8 cellular contexts compared by ENCODE assay signal in genomic region chr5:172881691-172882370, GRCh38. TPM values are rescaled to one million over a fixed set of nuclear protein-coding genes. Genes with fewer than 3 reads are reported as not detected.
A peak's percentile ranks its signal among the peaks of the same experiment; 100 is the strongest.
DNase-seq lines count a peak whose midpoint lies in the region; ATAC-seq lines count a peak whose summit lies in the region.

No MANE protein-coding gene starts in this region.

- no peak overlapping the region for H3K4me3 ChIP-seq in mesenchymal stem cell (ENCODE audit: insufficient read depth in 1 of 2, low read depth in 1 of 2, low read length in 2 of 2)

- no peak overlapping the region for H3K14ac ChIP-seq in mesenchymal stem cell (ENCODE audit: low read length in 2 of 2)

- peak overlapping the region; percentile 35 for H2BK120ac ChIP-seq in mesenchymal stem cell (ENCODE audit: low read depth, low read length)

- WGBS in mesenchymal stem cell: 53% methylated on average over 7 of the region's 8 CpGs

- H3K9ac ChIP-seq in mesenchymal stem cell (ENCODE audit: low read length): peak overlapping the region; percentile 34

- no peak overlapping the region for H2AFZ ChIP-seq in mesenchymal stem cell (ENCODE audit: low read depth, low read length)

- peak overlapping the region in 1 of 2 experiments; percentile 31 for H2BK12ac ChIP-seq in mesenchymal stem cell (ENCODE audit: low read length in 2 of 2)

- no peak overlapping the region for H2BK15ac ChIP-seq in mesenchymal stem cell (ENCODE audit: low read depth, poor library complexity, severe bottlenecking)

- H3K23ac ChIP-seq in mesenchymal stem cell (ENCODE audit: low read length in 2 of 2): no peak overlapping the region

- DNase-seq in Right ventricle myocardium superior (peak; percentile 38), cardiac septum (ENCODE audit: low spot score) (no peak), mesenchymal stem cell (peak; percentile 93), OCI-M2 (lab: John Stamatoyannopoulos, UW; ENCODE audit: unreplicated experiment) (no peak), SKM-1 treated with dmso at 0.1 percent for 144 hours (lab: John Stamatoyannopoulos, UW; ENCODE audit: unreplicated experiment) (no peak)
- peak; percentile 38 to 43 for DNase-seq in activated T-cell treated with anti-CD3 and anti-CD28 coated beads, Interleukin-2, amount 50 U/mL, for 48 hours
- no peak for DNase-seq in stimulated activated CD4-positive, alpha-beta T cell treated with anti-CD3 and anti-CD28 coated beads, Interleukin-2, amount 100 ng/mL, for 24 hours

- H3K4me1 ChIP-seq in mesenchymal stem cell (ENCODE audit: control insufficient read depth, insufficient read depth, low read depth, low read length): peaks cover 11% of the 10 kb centered on the region

- peak overlapping the region; percentile 47 for H2AK5ac ChIP-seq in mesenchymal stem cell (ENCODE audit: low read length, severe bottlenecking)

- peak overlapping the region; percentile 5 to 57 for H3K4ac ChIP-seq in mesenchymal stem cell (ENCODE audit: low read depth in 1 of 2, low read length in 2 of 2)

- no peak overlapping the region for H3K27ac ChIP-seq in mesenchymal stem cell (ENCODE audit: low read length, poor library complexity, severe bottlenecking)

- H4K91ac ChIP-seq in mesenchymal stem cell (ENCODE audit: low read length): peak overlapping the region; percentile 77

- no peaks in the 10 kb centered on the region for H3K27me3 ChIP-seq in mesenchymal stem cell (ENCODE audit: control insufficient read depth in 1 of 2, insufficient read depth in 1 of 2, low read length in 2 of 2)

- peak overlapping the region in 1 of 2 experiments; percentile 41 for H3K18ac ChIP-seq in mesenchymal stem cell (ENCODE audit: low read depth in 1 of 2, low read length in 2 of 2)

- intact Hi-C loops in Right ventricle myocardium superior (cut with DNase I): no loop called here
- intact Hi-C loops in cardiac septum (cut with DNase I): no loop called here

- ATAC-seq in Right ventricle myocardium superior (ENCODE audit: poor library complexity) (peak; percentile 13), HG03097 (IDR thresholded peaks at IDR 0.05; ENCODE audit: low FRiP score, unreplicated experiment) (peak; percentile 61)

- H3K36me3 ChIP-seq in mesenchymal stem cell (ENCODE audit: control insufficient read depth in 1 of 2, insufficient read depth in 2 of 2, low read depth in 1 of 2, low read length in 2 of 2): peaks cover 18 to 26% of the 10 kb centered on the region in 2 experiments

- no peaks in the 10 kb centered on the region for H3K9me3 ChIP-seq in mesenchymal stem cell (ENCODE audit: control insufficient read depth, low read length)

- no peak overlapping the region for H3K4me2 ChIP-seq in mesenchymal stem cell (ENCODE audit: low read length, poor library complexity, severe bottlenecking)

- no peak overlapping the region for H2BK5ac ChIP-seq in mesenchymal stem cell (ENCODE audit: low read depth, low read length, poor library complexity, severe bottlenecking)

- peaks cover 35% of the 10 kb centered on the region for H3K79me1 ChIP-seq in mesenchymal stem cell (replicated peaks; ENCODE audit: low read length, poor library complexity, severe bottlenecking)

- H4K8ac ChIP-seq in mesenchymal stem cell (ENCODE audit: low read length): peak overlapping the region; percentile 78

RNA-seq across cellular contexts. Expression of gene ERGIC1, which starts 47.8 kb away (rescaled TPM):
- total RNA-seq in Right ventricle myocardium superior (75.5 TPM), cardiac septum (76.9 TPM)
- 143 TPM for polyA plus RNA-seq in mesenchymal stem cell (2013, experiment 1 of 2)
- polyA plus RNA-seq in mesenchymal stem cell (2013, experiment 2 of 2): 140 TPM

Comparison
In these comparisons a context has a peak if more than half of its experiments do, and no peak if none do; other contexts are left out.
1. DNase-seq: peak in Right ventricle myocardium superior (single experiment), activated T-cell treated with anti-CD3 and anti-CD28 coated beads, Interleukin-2, amount 50 U/mL, for 48 hours (2 of 2) and mesenchymal stem cell (single experiment); none in cardiac septum (single experiment), OCI-M2 (single experiment), SKM-1 treated with dmso at 0.1 percent for 144 hours (single experiment) and stimulated activated CD4-positive, alpha-beta T cell treated with anti-CD3 and anti-CD28 coated beads, Interleukin-2, amount 100 ng/mL, for 24 hours (0 of 2).